ENCODE assay signal across 16 cellular contexts in the genomic region with DNA sequence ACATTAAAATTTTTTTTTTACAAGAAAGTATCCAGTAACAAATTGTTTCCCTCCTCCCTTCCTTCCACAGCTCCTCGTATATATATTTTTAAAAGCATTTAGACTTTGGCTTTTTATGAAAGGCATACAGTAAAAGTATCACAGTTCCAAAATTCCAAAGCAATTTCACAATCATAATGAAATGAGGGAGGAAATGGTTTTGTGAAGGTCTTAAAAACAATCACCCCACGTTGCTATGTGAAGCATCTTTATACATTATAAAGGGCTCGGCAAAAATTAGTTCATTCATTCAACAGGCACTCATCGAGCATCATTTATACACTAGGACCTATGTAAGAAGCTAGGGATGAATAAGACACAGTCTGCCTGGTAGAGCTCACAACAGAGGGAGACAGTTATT.
DNase-seq lines count a peak whose midpoint lies in the region; ATAC-seq, FAIRE-seq and TF ChIP-seq lines count a peak whose summit lies in the region.
"Had no signal": no experiment of that assay in that cellular context is flagged by ENCODE, and none has a peak within 500 bp of the region (broad histone marks: within the 10 kb centered on the region; RNA-seq: fewer than 3 reads in every experiment).

No MANE protein-coding gene starts in this region.

- intact Hi-C loops in endothelial cell of umbilical vein (cut with micrococcal nuclease), result loop anchor here (2.0 to 5.0 kb wide), 3 partner anchors 73 to 338 kb away; no protein-coding TSS in a partner anchor

- no peaks in the 10 kb centered on the region for H3K27me3 ChIP-seq in SJSA1 (replicated peaks)
- H3K27me3 ChIP-seq in endothelial cell of umbilical vein (ENCODE audit: control insufficient read depth in 2 of 2, insufficient read depth in 2 of 2, low read length in 2 of 2), result no peaks in the 10 kb centered on the region
- H3K27me3 ChIP-seq in osteoblast (ENCODE audit: insufficient read depth, low read length), result peaks cover 13% of the 10 kb centered on the region

- H3K4me3 ChIP-seq in AG10803 (ENCODE audit: low read length), result no peak overlapping the region
- no peak overlapping the region for H3K4me3 ChIP-seq in SJSA1
- H3K4me3 ChIP-seq in endothelial cell of umbilical vein (replicated peaks in 1 of 3; ENCODE audit: insufficient read depth in 1 of 3, low read depth in 1 of 3, low read length in 3 of 3), result no peak overlapping the region
- no peak overlapping the region for H3K4me3 ChIP-seq in osteoblast (ENCODE audit: insufficient read depth, low read length)
- H3K4me3 ChIP-seq: GM12878 had no signal

- H3K9me1 ChIP-seq in endothelial cell of umbilical vein (replicated peaks; ENCODE audit: control insufficient read depth, extremely low read depth, insufficient read depth, low read length), result no peaks in the 10 kb centered on the region

- H2AFZ ChIP-seq in endothelial cell of umbilical vein (ENCODE audit: low read depth, low read length) (no peak overlapping the region), osteoblast (ENCODE audit: low read length) (no peak overlapping the region)

- FAIRE-seq in endothelial cell of umbilical vein (lab: Jason Lieb, UNC), result no peak
- FAIRE-seq: frontal cortex, GM12878 had no signal

- no peaks in the 10 kb centered on the region for H3K79me2 ChIP-seq in endothelial cell of umbilical vein (ENCODE audit: control insufficient read depth, insufficient read depth, low read length)
- H3K79me2 ChIP-seq in osteoblast (ENCODE audit: insufficient read depth, low read length), result no peaks in the 10 kb centered on the region

- CTCF ChIA-PET in endothelial cell of umbilical vein (lab: Charles Lee), result interaction anchor here (0.8 to 2.0 kb wide), 7 partner anchors 9 to 446 kb away, joined by 3 to 8 read pairs (median 4); no protein-coding TSS in a partner anchor

- POLR2A ChIA-PET in endothelial cell of umbilical vein (lab: Charles Lee), result interaction anchor here (0.6 kb wide), 2 partner anchors 17 to 123 kb away, joined by 3 to 4 read pairs; no protein-coding TSS in a partner anchor

- H3K9me3 ChIP-seq in SJSA1 (replicated peaks) (peaks cover 13% of the 10 kb centered on the region), endothelial cell of umbilical vein (replicated peaks; ENCODE audit: control insufficient read depth, insufficient read depth, low read length) (no peaks in the 10 kb centered on the region), osteoblast (ENCODE audit: low read depth, low read length) (no peaks in the 10 kb centered on the region)

- H3K4me2 ChIP-seq in endothelial cell of umbilical vein (ENCODE audit: insufficient read depth, low read length) (peak overlapping the region; percentile 7), osteoblast (ENCODE audit: insufficient read depth, low read length) (peak overlapping the region; percentile 10)

- TF ChIP-seq POLR2A in endothelial cell of umbilical vein (IDR thresholded peaks at IDR 0.05; ENCODE audit: low read depth, low read length), result no peak

- H3K27ac ChIP-seq in SJSA1 (peak overlapping the region; percentile 48), endothelial cell of umbilical vein (ENCODE audit: insufficient read depth, low read depth, low read length) (peak overlapping the region; percentile 31), osteoblast (ENCODE audit: low read depth, low read length) (no peak overlapping the region)
- H3K27ac ChIP-seq: C4-2B had no signal

- H3K4me1 ChIP-seq in SJSA1 (replicated peaks), result peaks cover 27% of the 10 kb centered on the region
- peaks cover 26% of the 10 kb centered on the region for H3K4me1 ChIP-seq in endothelial cell of umbilical vein (ENCODE audit: control insufficient read depth, extremely low read depth, insufficient read depth, low read length)
- peaks cover 11% of the 10 kb centered on the region for H3K4me1 ChIP-seq in osteoblast (ENCODE audit: insufficient read depth, low read length)

- peak overlapping the region; percentile 51 for H3K9ac ChIP-seq in endothelial cell of umbilical vein (replicated peaks; ENCODE audit: extremely low read depth, insufficient read depth, low read length)

- H3K36me3 ChIP-seq in SJSA1 (no peaks in the 10 kb centered on the region), endothelial cell of umbilical vein (ENCODE audit: control insufficient read depth in 2 of 2, extremely low read depth in 1 of 2, insufficient read depth in 2 of 2, low read length in 2 of 2) (no peaks in the 10 kb centered on the region), osteoblast (ENCODE audit: insufficient read depth, low read length) (no peaks in the 10 kb centered on the region)

- H4K20me1 ChIP-seq in endothelial cell of umbilical vein (replicated peaks; ENCODE audit: control insufficient read depth, extremely low read depth, insufficient read depth, low read length) (no peaks in the 10 kb centered on the region), osteoblast (ENCODE audit: insufficient read depth, low read length) (no peaks in the 10 kb centered on the region)

- DNase-seq in AG10803 (ENCODE audit: low read depth) (peak; percentile 85), SJSA1 (ENCODE audit: low read depth in 1 of 2, low spot score in 2 of 2) (peak in 1 of 2 experiments; percentile 45), endothelial cell of umbilical vein (ENCODE audit: low read depth, low spot score) (no peak), osteoblast (ENCODE audit: insufficient read length, low spot score, missing footprints) (no peak), midbrain (lab: John Stamatoyannopoulos, UW) (no peak), NCI-H510A treated with DMSO at 0.1 percent for 48 hours (lab: John Stamatoyannopoulos, UW) (no peak)
- DNase-seq: activated B cell treated with CpG ODN at 0.5 μM for 24 hours; activated naive CD4-positive, alpha-beta T cell treated with anti-CD3 and anti-CD28 coated beads, Interleukin-2, amount 10 ng/mL, durations not matched to agents 7 days and 5 days; DND-41; NCI-H226; SW 1271 had no signal

- no peak for TF ChIP-seq CTCF in AG10803 (conservative IDR thresholded peaks at IDR 0.05; ENCODE audit: low read length)
- no peak for TF ChIP-seq CTCF in endothelial cell of umbilical vein (IDR thresholded peaks at IDR 0.05; ENCODE audit: extremely low read depth in 1 of 2, insufficient read depth in 1 of 2, low read depth in 1 of 2, low read length in 2 of 2)
- no peak for TF ChIP-seq CTCF in osteoblast (IDR thresholded peaks at IDR 0.05; ENCODE audit: extremely low read depth, low read depth, low read length)

- no TSS peak for BruUV-seq in endothelial cell of umbilical vein (replicated peaks; lab: Mats Ljungman, UMichigan)

- dilution Hi-C loops in endothelial cell of umbilical vein (cut with MboI; ENCODE audit: extremely low pct_ligation_motif_present, low sequenced_read_pairs), result no loop called here

- ATAC-seq in HG02623 (IDR thresholded peaks at IDR 0.05; ENCODE audit: unreplicated experiment) (no peak), GM21515 (IDR thresholded peaks at IDR 0.05; ENCODE audit: unreplicated experiment) (no peak)
- ATAC-seq: GM12878 had no signal

TF ChIP-seq in endothelial cell of umbilical vein, 7 proteins besides CTCF, POLR2A, EP300 and RAD21:
- TF ChIP-seq POLR2AphosphoS5 (IDR thresholded peaks at IDR 0.05; ENCODE audit: insufficient read depth, low read depth, low read length), result no peak
- TF ChIP-seq, protein P1, sequence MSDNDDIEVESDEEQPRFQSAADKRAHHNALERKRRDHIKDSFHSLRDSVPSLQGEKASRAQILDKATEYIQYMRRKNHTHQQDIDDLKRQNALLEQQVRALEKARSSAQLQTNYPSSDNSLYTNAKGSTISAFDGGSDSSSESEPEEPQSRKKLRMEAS (IDR thresholded peaks at IDR 0.05; ENCODE audit: insufficient read depth, insufficient read length), result no peak
- no peak for TF ChIP-seq JUN (IDR thresholded peaks at IDR 0.05; ENCODE audit: borderline replicate concordance, insufficient read depth, insufficient read length, low read depth)
- TF ChIP-seq FOS (IDR thresholded peaks at IDR 0.05; ENCODE audit: borderline replicate concordance, insufficient read depth, low read length), result no peak
- no peak for TF ChIP-seq MYC (IDR thresholded peaks at IDR 0.05; ENCODE audit: low read depth, low read length)
- TF ChIP-seq EZH2 (IDR thresholded peaks at IDR 0.05; ENCODE audit: borderline replicate concordance, low read depth, low read length, severe bottlenecking), result no peak
- TF ChIP-seq GATA2 (IDR thresholded peaks at IDR 0.05; ENCODE audit: insufficient read depth, insufficient read length, low read depth, low read length), result no peak
